In genomic region chr9:124017929-124018730, GRCh38 we compare ENCODE assay signal across 11 cellular contexts. TPM values are rescaled to one million over a fixed set of nuclear protein-coding genes. Genes with fewer than 3 reads are reported as not detected.
DNase-seq lines count a peak whose midpoint lies in the region; ATAC-seq and TF ChIP-seq lines count a peak whose summit lies in the region.
"Had no signal": no experiment of that assay in that cellular context is flagged by ENCODE, and none has a peak within 500 bp of the region (broad histone marks: within the 10 kb centered on the region; RNA-seq: fewer than 3 reads in every experiment).

No MANE protein-coding gene starts in this region.

- peak overlapping the region; percentile 15 for H3K4me3 ChIP-seq in cardiac muscle cell
- H3K4me3 ChIP-seq in right lobe of liver, result peak overlapping the region in 2 of 3 donors; percentile 16 to 26
- peak overlapping the region; percentile 62 for H3K4me3 ChIP-seq in thoracic aorta

- DNase-seq in cardiac muscle cell (ENCODE audit: low read depth in 1 of 2, low spot score in 1 of 2) (no peak), Right ventricle myocardium superior (no peak), right lobe of liver (no peak), thoracic aorta (ENCODE audit: low spot score) (no peak), NCI-H2196 treated with DMSO at 0.1 percent for 48 hours (lab: John Stamatoyannopoulos, UW; ENCODE audit: unreplicated experiment) (no peak)
- no peak for DNase-seq in activated naive CD8-positive, alpha-beta T cell treated with anti-CD3 and anti-CD28 coated beads for 36 hours
- DNase-seq: activated CD4-positive, alpha-beta T cell treated with anti-CD3 and anti-CD28 coated beads for 36 hours; stimulated activated CD4-positive, alpha-beta T cell treated with anti-CD3 and anti-CD28 coated beads, Interleukin-4, amount 100 ng/mL, for 24 hours had no signal

- H3K4me1 Mint-ChIP-seq in activated naive CD8-positive, alpha-beta T cell treated with anti-CD3 and anti-CD28 coated beads for 36 hours, result peaks cover 30% of the 10 kb centered on the region

- peak overlapping the region; percentile 50 for H3K4me3 Mint-ChIP-seq in activated naive CD8-positive, alpha-beta T cell treated with anti-CD3 and anti-CD28 coated beads for 36 hours
- H3K4me3 Mint-ChIP-seq: activated CD4-positive, alpha-beta T cell treated with anti-CD3 and anti-CD28 coated beads for 36 hours had no signal

- no peaks in the 10 kb centered on the region for H3K9me3 Mint-ChIP-seq in activated naive CD8-positive, alpha-beta T cell treated with anti-CD3 and anti-CD28 coated beads for 36 hours

- peaks cover 94% of the 10 kb centered on the region for H3K27me3 Mint-ChIP-seq in activated naive CD8-positive, alpha-beta T cell treated with anti-CD3 and anti-CD28 coated beads for 36 hours

- H3K4me1 ChIP-seq in cardiac muscle cell (ENCODE audit: low read depth) (no peaks in the 10 kb centered on the region), right lobe of liver (peaks cover 0 to 27% (median under 1%) of the 10 kb centered on the region in 4 donors), thoracic aorta (ENCODE audit: control insufficient read depth in 1 of 2, low read depth in 2 of 2) (peaks cover 23 to 31% of the 10 kb centered on the region in 2 donors)

- H3K27ac ChIP-seq in cardiac muscle cell (no peak overlapping the region), right lobe of liver (no peak overlapping the region), thoracic aorta (peak overlapping the region in 1 of 2 donors; percentile 7)

- H3K36me3 Mint-ChIP-seq in activated naive CD8-positive, alpha-beta T cell treated with anti-CD3 and anti-CD28 coated beads for 36 hours, result no peaks in the 10 kb centered on the region

- WGBS in right lobe of liver (ENCODE audit: insufficient coverage, low coverage, low lambda C conversion rate, missing lambda C conversion rate), result 7% methylated on average over 44 of the region's 64 CpGs

- no peak for TF ChIP-seq POLR2A in right lobe of liver (IDR thresholded peaks at IDR 0.05)

- H3K9me3 ChIP-seq in cardiac muscle cell (ENCODE audit: low read depth) (no peaks in the 10 kb centered on the region), right lobe of liver (no peaks in the 10 kb centered on the region), thoracic aorta (no peaks in the 10 kb centered on the region)

- ATAC-seq in Right ventricle myocardium superior (ENCODE audit: poor library complexity) (no peak), right lobe of liver (no peak), thoracic aorta (ENCODE audit: insufficient number of reproducible peaks, low FRiP score, low read depth) (no peak), esophagus mucosa (no peak), HG02870 (IDR thresholded peaks at IDR 0.05; ENCODE audit: unreplicated experiment) (no peak)
- ATAC-seq: activated CD4-positive, alpha-beta T cell treated with anti-CD3 and anti-CD28 coated beads for 36 hours had no signal

- H3K27ac Mint-ChIP-seq in activated naive CD8-positive, alpha-beta T cell treated with anti-CD3 and anti-CD28 coated beads for 36 hours, result peak overlapping the region; percentile 32
- H3K27ac Mint-ChIP-seq: activated CD4-positive, alpha-beta T cell treated with anti-CD3 and anti-CD28 coated beads for 36 hours had no signal

- H3K27me3 ChIP-seq in cardiac muscle cell, result peaks cover 100% of the 10 kb centered on the region
- peaks cover 33 to 68% of the 10 kb centered on the region in 2 donors for H3K27me3 ChIP-seq in right lobe of liver
- H3K27me3 ChIP-seq in thoracic aorta (replicated peaks; ENCODE audit: insufficient read depth), result peaks cover 72% of the 10 kb centered on the region

- intact Hi-C loops in Right ventricle myocardium superior (cut with DNase I), result no loop called here
- intact Hi-C loops in right lobe of liver (cut with DNase I), result no loop called here

- TF ChIP-seq CTCF in cardiac muscle cell (IDR thresholded peaks at IDR 0.05; ENCODE audit: low read depth, low read length), result no peak
- no peak for TF ChIP-seq CTCF in right lobe of liver (IDR thresholded peaks at IDR 0.05)
- TF ChIP-seq CTCF in thoracic aorta (IDR thresholded peaks at IDR 0.05), result no peak

- H3K36me3 ChIP-seq in cardiac muscle cell (no peaks in the 10 kb centered on the region), right lobe of liver (no peaks in the 10 kb centered on the region), thoracic aorta (no peaks in the 10 kb centered on the region)

RNA-seq across cellular contexts. Expression of gene LHX2, which starts 6.6 kb away (rescaled TPM):
- total RNA-seq in cardiac muscle cell (0.53 and 1.3 TPM in 2 replicates), Right ventricle myocardium superior (not detected), right lobe of liver (1 to 10 TPM in 5 of 6 experiments, under 1 TPM in 1; 0.64 to 5.0 (median 3.0) TPM), thoracic aorta (not detected), esophagus mucosa (not detected)
- 0.60 and 2.2 TPM in 2 replicates for polyA plus RNA-seq in cardiac muscle cell
- not detected for total RNA-seq in activated naive CD8-positive, alpha-beta T cell treated with anti-CD3 and anti-CD28 coated beads for 36 hours
- total RNA-seq: activated CD4-positive, alpha-beta T cell treated with anti-CD3 and anti-CD28 coated beads for 36 hours; dermis microvascular lymphatic vessel endothelial cell had no signal
